8 cellular contexts compared by ENCODE assay signal in genomic region chr21:44873356-44874239, GRCh38. TPM values are rescaled to one million over a fixed set of nuclear protein-coding genes. Genes with fewer than 3 reads are reported as not detected.
DNase-seq lines count a peak whose midpoint lies in the region; ATAC-seq and TF ChIP-seq lines count a peak whose summit lies in the region.

Gene PTTG1IP, minus strand, starts transcription at chr21:44873690. Its CDS starts 74 bp downstream, at chr21:44873616.

- H3K27ac Mint-ChIP-seq in immature natural killer cell = peak within 1 kb of the TSS; percentile 84 to 96 (median 94)

- H3K27me3 Mint-ChIP-seq in immature natural killer cell (ENCODE audit: low read depth in 3 of 3) = peaks cover 15 to 26% (median 20%) of the 10 kb centered on the region in 3 donors

- peak within 1 kb of the TSS; percentile 94 to 99 (median 95) for H3K4me3 Mint-ChIP-seq in immature natural killer cell

- H3K4me1 Mint-ChIP-seq in immature natural killer cell = peaks cover 58 to 68% of the 10 kb centered on the region in 2 donors

- no peak for TF ChIP-seq CTCF in AG09319 (IDR thresholded peaks at IDR 0.05; ENCODE audit: low read depth, low read length)

- H3K36me3 Mint-ChIP-seq in immature natural killer cell = no peaks in the 10 kb centered on the region

- no peaks in the 10 kb centered on the region for H3K9me3 Mint-ChIP-seq in immature natural killer cell

- peak within 1 kb of the TSS; percentile 84 for H3K27ac ChIP-seq in caudate nucleus (ENCODE audit: low read depth, low read length)

- peak; percentile 87 for DNase-seq in AG09319 (ENCODE audit: extremely low read depth, low read depth)
- DNase-seq in NCI-H345 treated with DMSO at 0.1 percent for 48 hours (lab: John Stamatoyannopoulos, UW; ENCODE audit: unreplicated experiment) = peak; percentile 98
- peak; percentile 97 to 99 (median 98) for DNase-seq in activated CD4-positive, CD25-positive, alpha-beta regulatory T cell (lab: John Stamatoyannopoulos, UW)
- peak; percentile 66 to 98 (median 94) for DNase-seq in caudate nucleus (lab: John Stamatoyannopoulos, UW)
- peak; percentile 99 to 100 (median 99) for DNase-seq in immature natural killer cell
- peak; percentile 96 for DNase-seq in smooth muscle cell of the brain vasculature (ENCODE audit: low read depth, low spot score)

- ATAC-seq in GM19025 (IDR thresholded peaks at IDR 0.05; ENCODE audit: low read depth, unreplicated experiment) = peak; percentile 80
- ATAC-seq in HG03280 (IDR thresholded peaks at IDR 0.05; ENCODE audit: unreplicated experiment) = peak; percentile 74

RNA-seq across cellular contexts. Expression of gene PTTG1IP, which starts in this region (rescaled TPM):
- 100 to 1,000 TPM in 1 of 3 donors, 10 to 100 TPM in 2; 67.7 to 103 (median 92.9) TPM for polyA plus RNA-seq in immature natural killer cell

Comparison
In these comparisons a context has a peak if more than half of its experiments do, and no peak if none do; other contexts are left out.
1. Peak in every context shown above with its lines: DNase-seq, ATAC-seq and H3K27ac ChIP-seq.